1 cellular context compared by ENCODE assay signal in the genomic region with DNA sequence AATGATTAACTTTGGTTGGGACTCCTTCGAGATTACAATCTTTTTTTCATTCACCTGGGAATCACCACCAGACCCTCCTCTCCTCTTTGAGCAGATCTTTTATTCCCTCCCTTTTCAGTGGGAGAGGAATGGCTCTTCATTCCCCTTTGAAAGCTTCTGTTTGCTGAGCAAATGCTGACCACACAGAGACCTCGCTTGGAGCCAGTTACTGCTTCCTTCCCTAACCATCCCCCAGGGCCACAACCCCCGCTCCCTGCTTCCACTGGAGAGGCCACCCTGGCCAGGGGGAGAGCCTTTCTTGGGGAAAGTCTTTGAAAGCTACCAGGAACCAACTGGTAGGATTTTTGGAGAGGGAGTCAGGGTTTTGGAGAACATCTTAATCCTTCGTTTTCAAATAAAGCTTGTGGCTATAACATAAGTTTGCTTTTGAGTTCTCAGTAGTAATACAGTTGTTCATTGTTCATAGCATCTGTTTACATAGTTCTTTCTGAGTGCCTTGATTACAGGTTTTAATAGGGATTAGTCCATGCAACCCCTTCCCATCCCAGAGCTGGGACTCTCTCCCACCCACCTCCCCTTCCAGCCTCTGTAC.
TF ChIP-seq lines count a peak whose summit lies in the region.

No MANE protein-coding gene starts in this region.

TF ChIP-seq in IMR-90, 13 proteins besides CTCF, POLR2A, EP300 and RAD21:
- TF ChIP-seq, protein P1, sequence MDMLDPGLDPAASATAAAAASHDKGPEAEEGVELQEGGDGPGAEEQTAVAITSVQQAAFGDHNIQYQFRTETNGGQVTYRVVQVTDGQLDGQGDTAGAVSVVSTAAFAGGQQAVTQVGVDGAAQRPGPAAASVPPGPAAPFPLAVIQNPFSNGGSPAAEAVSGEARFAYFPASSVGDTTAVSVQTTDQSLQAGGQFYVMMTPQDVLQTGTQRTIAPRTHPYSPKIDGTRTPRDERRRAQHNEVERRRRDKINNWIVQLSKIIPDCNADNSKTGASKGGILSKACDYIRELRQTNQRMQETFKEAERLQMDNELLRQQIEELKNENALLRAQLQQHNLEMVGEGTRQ (IDR thresholded peaks at IDR 0.05; ENCODE audit: low read depth, low read length) = no peak
- TF ChIP-seq FOS (IDR thresholded peaks at IDR 0.05; ENCODE audit: low read depth, low read length) = no peak
- TF ChIP-seq RCOR1 (IDR thresholded peaks at IDR 0.05; ENCODE audit: insufficient replicate concordance, low read length) = no peak
- TF ChIP-seq BHLHE40 (IDR thresholded peaks at IDR 0.05; ENCODE audit: low read depth, low read length) = no peak
- TF ChIP-seq MXI1 (IDR thresholded peaks at IDR 0.05; ENCODE audit: borderline replicate concordance, low read depth, low read length) = no peak
- TF ChIP-seq ELK1 (IDR thresholded peaks at IDR 0.05; ENCODE audit: borderline replicate concordance, low read depth, low read length) = no peak
- TF ChIP-seq CEBPB (IDR thresholded peaks at IDR 0.05; ENCODE audit: low read depth, low read length) = no peak
- TF ChIP-seq RFX5 (IDR thresholded peaks at IDR 0.05; ENCODE audit: low read depth, low read length) = no peak
- TF ChIP-seq MAFK (IDR thresholded peaks at IDR 0.05; ENCODE audit: low read depth, low read length) = no peak
- no peak for TF ChIP-seq MAZ (IDR thresholded peaks at IDR 0.05; ENCODE audit: borderline replicate concordance, low read depth, low read length)
- no peak for TF ChIP-seq SMC3 (IDR thresholded peaks at IDR 0.05; ENCODE audit: low read depth, low read length)
- no peak for TF ChIP-seq CHD1 (IDR thresholded peaks at IDR 0.05; ENCODE audit: low read depth, low read length)
- TF ChIP-seq NFE2L2 (IDR thresholded peaks at IDR 0.05; ENCODE audit: low read depth, low read length) = no peak
